Comparison of ENCODE assay signal across 20 cellular contexts in the genomic region with DNA sequence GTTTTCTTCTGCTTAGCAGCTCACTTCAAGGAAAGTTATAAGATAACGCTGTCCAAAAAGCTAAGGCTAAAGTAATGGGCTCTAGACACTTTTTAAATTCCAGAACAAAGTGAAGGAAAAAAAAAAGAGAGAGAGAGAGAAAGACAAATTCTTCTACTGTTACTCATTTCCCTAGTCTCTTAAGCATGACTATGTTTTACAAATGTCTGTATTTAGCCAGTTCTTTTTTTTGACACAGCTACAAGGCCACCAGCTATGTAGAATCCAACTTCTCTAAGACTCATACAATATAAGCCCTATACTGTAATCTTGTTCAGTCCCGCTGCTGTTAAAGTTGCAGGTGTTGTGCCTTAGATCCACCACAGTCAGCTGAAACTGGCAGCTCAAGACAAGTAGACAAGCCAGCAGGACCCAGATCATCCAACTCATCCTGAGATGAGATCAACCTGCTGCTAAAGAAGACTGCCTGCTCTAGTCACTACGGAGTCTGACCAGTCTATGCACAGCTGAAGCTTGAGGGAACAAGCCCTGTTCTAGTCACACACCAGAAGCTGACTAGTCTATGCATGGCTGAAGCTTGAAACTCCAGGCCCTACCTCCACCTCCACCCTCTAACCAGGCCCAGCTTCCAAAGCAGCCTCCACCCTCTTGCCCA. TPM values are rescaled to one million over a fixed set of nuclear protein-coding genes. Genes with fewer than 3 reads are reported as not detected.
A peak's percentile ranks its signal among the peaks of the same experiment; 100 is the strongest.
DNase-seq lines count a peak whose midpoint lies in the region; ATAC-seq and TF ChIP-seq lines count a peak whose summit lies in the region.
"Had no signal": no experiment of that assay in that cellular context is flagged by ENCODE, and none has a peak within 500 bp of the region (broad histone marks: within the 10 kb centered on the region; RNA-seq: fewer than 3 reads in every experiment).

No MANE protein-coding gene starts in this region.

- peaks cover 0 to 4% (median 0%) of the 10 kb centered on the region in 3 donors for H3K9me3 ChIP-seq in gastroesophageal sphincter
- H3K9me3 ChIP-seq in smooth muscle cell (replicated peaks; ENCODE audit: low read depth) = no peaks in the 10 kb centered on the region
- H3K9me3 ChIP-seq in CD8-positive, alpha-beta T cell (ENCODE audit: low read length) = peaks cover 12% of the 10 kb centered on the region
- H3K9me3 ChIP-seq: BE2C had no signal

- TF ChIP-seq EP300 in gastroesophageal sphincter (IDR thresholded peaks at IDR 0.05) = no peak

- peaks cover 0 to 39% of the 10 kb centered on the region in 2 donors for H3K36me3 ChIP-seq in gastroesophageal sphincter
- peaks cover 2% of the 10 kb centered on the region for H3K36me3 ChIP-seq in smooth muscle cell (ENCODE audit: low read depth)
- H3K36me3 ChIP-seq in CD8-positive, alpha-beta T cell (ENCODE audit: insufficient read depth, low read length) = peaks cover 8% of the 10 kb centered on the region

- H3K4me1 Mint-ChIP-seq in CD8-positive, alpha-beta T cell (ENCODE audit: low read depth) = no peaks in the 10 kb centered on the region
- H3K4me1 Mint-ChIP-seq: activated CD8-positive, alpha-beta memory T cell treated with anti-CD3 and anti-CD28 coated beads, Interleukin-2, amount 10 ng/mL, durations not matched to agents 7 days and 5 days; GM23338 had no signal

- H3K9me3 Mint-ChIP-seq in CD8-positive, alpha-beta T cell = peaks cover 35% of the 10 kb centered on the region

- peaks cover 20% of the 10 kb centered on the region for H3F3A ChIP-seq in smooth muscle cell (ENCODE audit: low read depth)

- peak overlapping the region; percentile 61 for H3K4me2 ChIP-seq in smooth muscle cell
- H3K4me2 ChIP-seq: GM23338 had no signal

- ATAC-seq in gastroesophageal sphincter (no peak), left cardiac atrium (no peak), GM19351 (IDR thresholded peaks at IDR 0.05; ENCODE audit: unreplicated experiment) (no peak)
- no peak for ATAC-seq in CD8-positive, alpha-beta T cell
- ATAC-seq: activated CD8-positive, alpha-beta memory T cell treated with anti-CD3 and anti-CD28 coated beads, Interleukin-2, amount 10 ng/mL, durations not matched to agents 7 days and 5 days; GM23338; left colon had no signal

- no peaks in the 10 kb centered on the region for H3K27me3 ChIP-seq in gastroesophageal sphincter
- no peaks in the 10 kb centered on the region for H3K27me3 ChIP-seq in smooth muscle cell (ENCODE audit: low read depth)
- no peaks in the 10 kb centered on the region for H3K27me3 ChIP-seq in CD8-positive, alpha-beta T cell (ENCODE audit: insufficient read depth, low read length)
- H3K27me3 ChIP-seq: BE2C, MG63, upper lobe of left lung had no signal

- H3K4me3 Mint-ChIP-seq in CD8-positive, alpha-beta T cell = no peak overlapping the region
- H3K4me3 Mint-ChIP-seq: activated CD8-positive, alpha-beta memory T cell treated with anti-CD3 and anti-CD28 coated beads, Interleukin-2, amount 10 ng/mL, durations not matched to agents 7 days and 5 days; central memory CD8-positive, alpha-beta T cell; GM23338 had no signal

- in situ Hi-C loops in astrocyte of the cerebellum (cut with HindIII; ENCODE audit: low sequenced_read_pairs) = no loop called here

- H3K9ac ChIP-seq in smooth muscle cell (ENCODE audit: low read depth) = peak overlapping the region; percentile 48

- H3K4me1 ChIP-seq in gastroesophageal sphincter (no peaks in the 10 kb centered on the region), smooth muscle cell (ENCODE audit: low read depth) (peaks cover 7% of the 10 kb centered on the region)
- no peaks in the 10 kb centered on the region for H3K4me1 ChIP-seq in CD8-positive, alpha-beta T cell (ENCODE audit: insufficient read depth, low read length)
- H3K4me1 ChIP-seq: BE2C, upper lobe of left lung had no signal

- peaks cover 69% of the 10 kb centered on the region for H3K36me3 Mint-ChIP-seq in CD8-positive, alpha-beta T cell

- POLR2A ChIA-PET in CD8-positive, alpha-beta T cell (lab: Charles Lee) = no interaction called here

- H4K20me1 ChIP-seq in smooth muscle cell (ENCODE audit: low read depth) = no peaks in the 10 kb centered on the region

- H3K4me3 ChIP-seq in astrocyte of the cerebellum (ENCODE audit: low read depth, low read length) (no peak overlapping the region), gastroesophageal sphincter (no peak overlapping the region), smooth muscle cell (no peak overlapping the region)
- no peak overlapping the region for H3K4me3 ChIP-seq in CD8-positive, alpha-beta T cell (ENCODE audit: low read depth, low read length)
- H3K4me3 ChIP-seq: GM23338, MG63, upper lobe of left lung had no signal

- no peaks in the 10 kb centered on the region for H3K27me3 Mint-ChIP-seq in CD8-positive, alpha-beta T cell (ENCODE audit: low read depth)
- H3K27me3 Mint-ChIP-seq: activated CD8-positive, alpha-beta memory T cell treated with anti-CD3 and anti-CD28 coated beads, Interleukin-2, amount 10 ng/mL, durations not matched to agents 7 days and 5 days; central memory CD8-positive, alpha-beta T cell had no signal

- intact Hi-C loops in left cardiac atrium (cut with DNase I) = no loop called here
- intact Hi-C loops in CD8-positive, alpha-beta T cell (cut with DNase I, micrococcal nuclease) = no loop called here

- WGBS in gastroesophageal sphincter (ENCODE audit: low coverage in 1 of 2), 2 donors = 64 to 75% methylated on average over 1 to 2 of the region's 3 CpGs
- WGBS in smooth muscle cell (ENCODE audit: low lambda C conversion rate) = 19% methylated on average over 3 of the region's 3 CpGs

- TF ChIP-seq POLR2A in gastroesophageal sphincter (IDR thresholded peaks at IDR 0.05) = no peak

- CTCF ChIA-PET in CD8-positive, alpha-beta T cell (lab: Charles Lee) = no interaction called here

- DNase-seq in GM03348 (ENCODE audit: low spot score) = peak; percentile 28
- peak; percentile 4 for DNase-seq in astrocyte of the cerebellum (ENCODE audit: low read depth)
- no peak for DNase-seq in smooth muscle cell (lab: John Stamatoyannopoulos, UW; ENCODE audit: unreplicated experiment)
- no peak for DNase-seq in COLO668 (lab: John Stamatoyannopoulos, UW; ENCODE audit: unreplicated experiment)
- no peak for DNase-seq in left cardiac atrium
- DNase-seq in CD8-positive, alpha-beta T cell = no peak
- DNase-seq: activated CD4-positive, CD25-positive, alpha-beta regulatory T cell; activated CD8-positive, alpha-beta memory T cell treated with anti-CD3 and anti-CD28 coated beads, Interleukin-2, amount 10 ng/mL, durations not matched to agents 7 days and 5 days; activated naive CD4-positive, alpha-beta T cell; BE2C; left colon; MG63; NCI-H2029 treated with DMSO at 0.1 percent for 48 hours; NCI-H69; T-helper 1 cell had no signal

- H2AFZ ChIP-seq in smooth muscle cell (ENCODE audit: low read depth) = no peak overlapping the region
- H2AFZ ChIP-seq: GM23338 had no signal

- peak overlapping the region in 3 of 4 donors; percentile 10 to 49 (median 14) for H3K27ac ChIP-seq in gastroesophageal sphincter
- peak overlapping the region; percentile 85 for H3K27ac ChIP-seq in smooth muscle cell (ENCODE audit: low read depth)
- H3K27ac ChIP-seq in CD8-positive, alpha-beta T cell (ENCODE audit: low read depth, low read length) = no peak overlapping the region
- H3K27ac ChIP-seq: upper lobe of left lung had no signal

- no peaks in the 10 kb centered on the region for H3K79me2 ChIP-seq in smooth muscle cell (ENCODE audit: low read depth)

- no peak for TF ChIP-seq CTCF in astrocyte of the cerebellum (IDR thresholded peaks at IDR 0.05; ENCODE audit: low read depth, low read length, missing control alignments)
- no peak for TF ChIP-seq CTCF in gastroesophageal sphincter (IDR thresholded peaks at IDR 0.05)
- TF ChIP-seq CTCF in smooth muscle cell (IDR thresholded peaks at IDR 0.05; ENCODE audit: borderline replicate concordance, insufficient read depth, poor library complexity, severe bottlenecking) = no peak
- TF ChIP-seq CTCF in CD8-positive, alpha-beta T cell (IDR thresholded peaks at IDR 0.05) = no peak

- H3K27ac Mint-ChIP-seq in CD8-positive, alpha-beta T cell = no peak overlapping the region
- H3K27ac Mint-ChIP-seq: activated CD8-positive, alpha-beta memory T cell treated with anti-CD3 and anti-CD28 coated beads, Interleukin-2, amount 10 ng/mL, durations not matched to agents 7 days and 5 days; GM23338 had no signal

RNA-seq across cellular contexts. Expression of a gene that starts 10.3 kb away (rescaled TPM):
- total RNA-seq in gastroesophageal sphincter = 10 to 100 TPM; 30.3 to 99.3 (median 49.4) TPM
- total RNA-seq in smooth muscle cell = 53.2 and 60.0 TPM in 2 replicates
- 20.6 and 32.9 TPM in 2 replicates for polyA plus RNA-seq in smooth muscle cell
- total RNA-seq in left cardiac atrium = 10 to 100 TPM; 18.2 to 19.3 TPM
- total RNA-seq in CD8-positive, alpha-beta T cell = 10 to 100 TPM; 49.4 to 51.2 TPM

Comparison
In these comparisons a context has a peak if more than half of its experiments do, and no peak if none do; other contexts are left out.
1. DNase-seq: peak in GM03348 (single experiment) and astrocyte of the cerebellum (single experiment); none in smooth muscle cell (single experiment), COLO668 (single experiment), left cardiac atrium (single experiment) and CD8-positive, alpha-beta T cell (0 of 7).